Comparison of ENCODE assay signal across 8 cellular contexts in genomic region chr2:28276076-28276618, GRCh38.
DNase-seq lines count a peak whose midpoint lies in the region; ATAC-seq, FAIRE-seq and TF ChIP-seq lines count a peak whose summit lies in the region.

No MANE protein-coding gene starts in this region.

- ATAC-seq in HG02610 (IDR thresholded peaks at IDR 0.05; ENCODE audit: unreplicated experiment) = peak; percentile 71
- ATAC-seq in SK-N-SH treated with all-trans-retinoic acid at 6 μM for 48 hours = peak; percentile 95
- ATAC-seq in GM18502 (IDR thresholded peaks at IDR 0.05; ENCODE audit: poor library complexity, unreplicated experiment) = no peak

- DNase-seq in esophagus squamous epithelium (lab: John Stamatoyannopoulos, UW) = no peak
- no peak for DNase-seq in neural progenitor cell (ENCODE audit: low spot score)
- DNase-seq in UCSD-AML1 (lab: John Stamatoyannopoulos, UW; ENCODE audit: unreplicated experiment) = no peak

- H3K4me1 ChIP-seq in esophagus squamous epithelium (peaks cover 22 to 92% (median 41%) of the 10 kb centered on the region in 3 donors), skeletal muscle satellite cell (ENCODE audit: control insufficient read depth, insufficient read depth, low read length) (peaks cover 37% of the 10 kb centered on the region), neural progenitor cell (peaks cover 8% of the 10 kb centered on the region)

- peak; percentile 99 for FAIRE-seq in G401.6 (lab: Jason Lieb, UNC)

- no peak overlapping the region for H3K27ac Mint-ChIP-seq in neural progenitor cell

- H3F3A ChIP-seq in neural progenitor cell (ENCODE audit: low read depth) = no peaks in the 10 kb centered on the region

- H3K36me3 Mint-ChIP-seq in neural progenitor cell = peaks cover 5% of the 10 kb centered on the region

- H3K27ac ChIP-seq in esophagus squamous epithelium = peak overlapping the region; percentile 78 to 93 (median 90)
- no peak overlapping the region for H3K27ac ChIP-seq in neural progenitor cell

- H3K9ac ChIP-seq in skeletal muscle satellite cell (ENCODE audit: low read depth, low read length) (peak overlapping the region; percentile 70), neural progenitor cell (no peak overlapping the region)

- H3K4me3 Mint-ChIP-seq in neural progenitor cell = no peak overlapping the region

- peaks cover 3% of the 10 kb centered on the region for H3K27me3 Mint-ChIP-seq in neural progenitor cell (ENCODE audit: insufficient read depth, low read depth)

- H3K79me2 ChIP-seq in neural progenitor cell (ENCODE audit: low read depth) = no peaks in the 10 kb centered on the region

- H3K9me3 ChIP-seq in esophagus squamous epithelium (no peaks in the 10 kb centered on the region), skeletal muscle satellite cell (replicated peaks; ENCODE audit: low read length) (no peaks in the 10 kb centered on the region), neural progenitor cell (ENCODE audit: low read depth) (no peaks in the 10 kb centered on the region)

- H3K4me2 ChIP-seq in skeletal muscle satellite cell (ENCODE audit: low read length) (peak overlapping the region; percentile 66), neural progenitor cell (no peak overlapping the region)

- H3K9me3 Mint-ChIP-seq in neural progenitor cell = no peaks in the 10 kb centered on the region

- H3K36me3 ChIP-seq in esophagus squamous epithelium (no peaks in the 10 kb centered on the region), skeletal muscle satellite cell (ENCODE audit: insufficient read depth, low read length) (no peaks in the 10 kb centered on the region), neural progenitor cell (no peaks in the 10 kb centered on the region)

- WGBS in esophagus squamous epithelium, 2 donors = 20 to 22% methylated on average over 11 of the region's 11 CpGs

- intact Hi-C loops in esophagus squamous epithelium (cut with DNase I) = loop anchor here (5.0 kb wide), 1 partner anchor 116 kb away; the partner anchor contains the start of gene FOSL2

- H2AFZ ChIP-seq in neural progenitor cell (replicated peaks) = no peak overlapping the region

- no peaks in the 10 kb centered on the region for H3K27me3 ChIP-seq in esophagus squamous epithelium
- H3K27me3 ChIP-seq in skeletal muscle satellite cell (ENCODE audit: control insufficient read depth, insufficient read depth, low read length) = no peaks in the 10 kb centered on the region
- H3K27me3 ChIP-seq in neural progenitor cell = no peaks in the 10 kb centered on the region

- H3K4me1 Mint-ChIP-seq in neural progenitor cell = peaks cover 26% of the 10 kb centered on the region

- TF ChIP-seq CTCF in esophagus squamous epithelium (IDR thresholded peaks at IDR 0.05) (no peak), neural progenitor cell (IDR thresholded peaks at IDR 0.05) (no peak)

- no peaks in the 10 kb centered on the region for H4K20me1 ChIP-seq in neural progenitor cell (ENCODE audit: low read depth)

- TF ChIP-seq POLR2A in esophagus squamous epithelium (IDR thresholded peaks at IDR 0.05) = no peak

- no peak overlapping the region for H3K4me3 ChIP-seq in esophagus squamous epithelium
- H3K4me3 ChIP-seq in skeletal muscle satellite cell (ENCODE audit: low read length) = no peak overlapping the region
- H3K4me3 ChIP-seq in neural progenitor cell = no peak overlapping the region

TF ChIP-seq in SK-N-SH treated with all-trans-retinoic acid at 6 μM for 48 hours, 23 proteins besides CTCF, POLR2A, EP300 and RAD21:
- TF ChIP-seq ZNF8 (CRISPR knock-in tag; IDR thresholded peaks at IDR 0.05) (peak; percentile 16; the same call in 1 of the 2 replicates), ZNF565 (CRISPR knock-in tag; conservative IDR thresholded peaks at IDR 0.05; ENCODE audit: low read depth) (peak; percentile 29; the same call in 1 of the 2 replicates), ZC3H10 (CRISPR knock-in tag; IDR thresholded peaks at IDR 0.05) (no peak), ESRRG (CRISPR knock-in tag; IDR thresholded peaks at IDR 0.05) (no peak), TCF4 (CRISPR knock-in tag; IDR thresholded peaks at IDR 0.05; ENCODE audit: borderline replicate concordance) (no peak), RARB (CRISPR knock-in tag; IDR thresholded peaks at IDR 0.05) (no peak), PPARA (CRISPR knock-in tag; IDR thresholded peaks at IDR 0.05; ENCODE audit: borderline replicate concordance) (no peak), ARNTL (CRISPR knock-in tag; IDR thresholded peaks at IDR 0.05; ENCODE audit: borderline replicate concordance, low read depth) (0 out of 2 replicates have a peak, but pooled peaks have one; percentile 41), CREB5 (CRISPR knock-in tag; IDR thresholded peaks at IDR 0.05; ENCODE audit: low read depth) (peak; percentile 82; the same call in 1 of the 2 replicates), TOX (CRISPR knock-in tag; IDR thresholded peaks at IDR 0.05; ENCODE audit: borderline replicate concordance) (no peak), ZFP3 (CRISPR knock-in tag; IDR thresholded peaks at IDR 0.05) (no peak; the same call in 1 of the 2 replicates), ISL1 (CRISPR knock-in tag; IDR thresholded peaks at IDR 0.05) (peak; percentile 94)
- TF ChIP-seq, protein P1, sequence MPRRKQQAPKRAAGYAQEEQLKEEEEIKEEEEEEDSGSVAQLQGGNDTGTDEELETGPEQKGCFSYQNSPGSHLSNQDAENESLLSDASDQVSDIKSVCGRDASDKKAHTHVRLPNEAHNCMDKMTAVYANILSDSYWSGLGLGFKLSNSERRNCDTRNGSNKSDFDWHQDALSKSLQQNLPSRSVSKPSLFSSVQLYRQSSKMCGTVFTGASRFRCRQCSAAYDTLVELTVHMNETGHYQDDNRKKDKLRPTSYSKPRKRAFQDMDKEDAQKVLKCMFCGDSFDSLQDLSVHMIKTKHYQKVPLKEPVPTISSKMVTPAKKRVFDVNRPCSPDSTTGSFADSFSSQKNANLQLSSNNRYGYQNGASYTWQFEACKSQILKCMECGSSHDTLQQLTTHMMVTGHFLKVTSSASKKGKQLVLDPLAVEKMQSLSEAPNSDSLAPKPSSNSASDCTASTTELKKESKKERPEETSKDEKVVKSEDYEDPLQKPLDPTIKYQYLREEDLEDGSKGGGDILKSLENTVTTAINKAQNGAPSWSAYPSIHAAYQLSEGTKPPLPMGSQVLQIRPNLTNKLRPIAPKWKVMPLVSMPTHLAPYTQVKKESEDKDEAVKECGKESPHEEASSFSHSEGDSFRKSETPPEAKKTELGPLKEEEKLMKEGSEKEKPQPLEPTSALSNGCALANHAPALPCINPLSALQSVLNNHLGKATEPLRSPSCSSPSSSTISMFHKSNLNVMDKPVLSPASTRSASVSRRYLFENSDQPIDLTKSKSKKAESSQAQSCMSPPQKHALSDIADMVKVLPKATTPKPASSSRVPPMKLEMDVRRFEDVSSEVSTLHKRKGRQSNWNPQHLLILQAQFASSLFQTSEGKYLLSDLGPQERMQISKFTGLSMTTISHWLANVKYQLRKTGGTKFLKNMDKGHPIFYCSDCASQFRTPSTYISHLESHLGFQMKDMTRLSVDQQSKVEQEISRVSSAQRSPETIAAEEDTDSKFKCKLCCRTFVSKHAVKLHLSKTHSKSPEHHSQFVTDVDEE (CRISPR knock-in tag; IDR thresholded peaks at IDR 0.05) = no peak
- TF ChIP-seq, protein P2, sequence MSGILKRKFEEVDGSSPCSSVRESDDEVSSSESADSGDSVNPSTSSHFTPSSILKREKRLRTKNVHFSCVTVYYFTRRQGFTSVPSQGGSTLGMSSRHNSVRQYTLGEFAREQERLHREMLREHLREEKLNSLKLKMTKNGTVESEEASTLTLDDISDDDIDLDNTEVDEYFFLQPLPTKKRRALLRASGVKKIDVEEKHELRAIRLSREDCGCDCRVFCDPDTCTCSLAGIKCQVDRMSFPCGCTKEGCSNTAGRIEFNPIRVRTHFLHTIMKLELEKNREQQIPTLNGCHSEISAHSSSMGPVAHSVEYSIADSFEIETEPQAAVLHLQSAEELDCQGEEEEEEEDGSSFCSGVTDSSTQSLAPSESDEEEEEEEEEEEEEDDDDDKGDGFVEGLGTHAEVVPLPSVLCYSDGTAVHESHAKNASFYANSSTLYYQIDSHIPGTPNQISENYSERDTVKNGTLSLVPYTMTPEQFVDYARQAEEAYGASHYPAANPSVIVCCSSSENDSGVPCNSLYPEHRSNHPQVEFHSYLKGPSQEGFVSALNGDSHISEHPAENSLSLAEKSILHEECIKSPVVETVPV (CRISPR knock-in tag; IDR thresholded peaks at IDR 0.05) = no peak
